Comparison of ENCODE assay signal across 9 cellular contexts in genomic region chr1:205313681-205314308, GRCh38. TPM values are rescaled to one million over a fixed set of nuclear protein-coding genes. Genes with fewer than 3 reads are reported as not detected.
DNase-seq lines count a peak whose midpoint lies in the region; ATAC-seq and TF ChIP-seq lines count a peak whose summit lies in the region.
"Had no signal": no experiment of that assay in that cellular context is flagged by ENCODE, and none has a peak within 500 bp of the region (broad histone marks: within the 10 kb centered on the region; RNA-seq: fewer than 3 reads in every experiment).

No MANE protein-coding gene starts in this region.

- TF ChIP-seq CTCF in heart left ventricle (IDR thresholded peaks at IDR 0.05) = no peak

- H3K36me3 ChIP-seq in heart left ventricle = peaks cover 0 to 31% (median 0%) of the 10 kb centered on the region in 9 donors

- no peaks in the 10 kb centered on the region for H3K9me3 Mint-ChIP-seq in activated naive CD8-positive, alpha-beta T cell treated with anti-CD3 and anti-CD28 coated beads, Interleukin-2, amount 50 U/mL, for 24 hours

- peak overlapping the region; percentile 93 for H3K27ac Mint-ChIP-seq in activated naive CD8-positive, alpha-beta T cell treated with anti-CD3 and anti-CD28 coated beads, Interleukin-2, amount 50 U/mL, for 24 hours

- H3K27me3 Mint-ChIP-seq in activated naive CD8-positive, alpha-beta T cell treated with anti-CD3 and anti-CD28 coated beads, Interleukin-2, amount 50 U/mL, for 24 hours = no peaks in the 10 kb centered on the region

- peaks cover 8 to 83% (median 37%) of the 10 kb centered on the region in 12 donors for H3K4me1 ChIP-seq in heart left ventricle

- no peak for TF ChIP-seq POLR2A in heart left ventricle (IDR thresholded peaks at IDR 0.05)

- H3K27ac ChIP-seq in heart left ventricle = peak overlapping the region in 11 of 12 donors; percentile 39 to 95 (median 72)

- H3K36me3 Mint-ChIP-seq in activated naive CD8-positive, alpha-beta T cell treated with anti-CD3 and anti-CD28 coated beads, Interleukin-2, amount 50 U/mL, for 24 hours (ENCODE audit: low read depth) = no peaks in the 10 kb centered on the region

- peak overlapping the region in 9 of 12 donors; percentile 8 to 42 (median 20) for H3K4me3 ChIP-seq in heart left ventricle

- DNase-seq in NCI-H345 (lab: John Stamatoyannopoulos, UW) (peak; percentile 22), NCI-H345 treated with DMSO at 0.1 percent for 48 hours (lab: John Stamatoyannopoulos, UW; ENCODE audit: unreplicated experiment) (no peak), NCI-H2107 (lab: John Stamatoyannopoulos, UW) (peak; percentile 55), heart left ventricle (peak; percentile 49 to 81 (median 70)), pons (ENCODE audit: low spot score) (peak; percentile 80), NK-92 (lab: John Stamatoyannopoulos, UW; ENCODE audit: unreplicated experiment) (no peak), A172 (ENCODE audit: low spot score) (no peak)
- DNase-seq in activated naive CD8-positive, alpha-beta T cell treated with anti-CD3 and anti-CD28 coated beads, Interleukin-2, amount 50 U/mL, for 24 hours = peak; percentile 63

- peak overlapping the region; percentile 82 for H3K4me3 Mint-ChIP-seq in activated naive CD8-positive, alpha-beta T cell treated with anti-CD3 and anti-CD28 coated beads, Interleukin-2, amount 50 U/mL, for 24 hours

- no peaks in the 10 kb centered on the region for H3K27me3 ChIP-seq in heart left ventricle

- 30 to 39% (median 33%) methylated on average over 17 to 18 of the region's 18 CpGs for WGBS in heart left ventricle, 4 donors

- intact Hi-C loops in heart left ventricle (cut with DNase I) = no loop called here

- peak; percentile 83 for ATAC-seq in activated naive CD8-positive, alpha-beta T cell treated with anti-CD3 and anti-CD28 coated beads, Interleukin-2, amount 50 U/mL, for 24 hours
- ATAC-seq in heart left ventricle = peak; percentile 62 to 77 (median 64)

- H3K4me1 Mint-ChIP-seq in activated naive CD8-positive, alpha-beta T cell treated with anti-CD3 and anti-CD28 coated beads, Interleukin-2, amount 50 U/mL, for 24 hours = peaks cover 92% of the 10 kb centered on the region

- no peaks in the 10 kb centered on the region for H3K9me3 ChIP-seq in heart left ventricle

RNA-seq across cellular contexts. Expression of gene NUAK2, which starts 7.8 kb away (rescaled TPM):
- 1 to 10 TPM in 3 of 9 donors, under 1 TPM in 6; 0.25 to 2.6 (median 0.82) TPM for total RNA-seq in heart left ventricle
- under 1 TPM; 0.46 to 0.50 TPM for polyA plus RNA-seq in heart left ventricle
- 16.3 and 18.4 TPM in 2 replicates for total RNA-seq in A172 (2014; rRNA removed; shearing (Covaris generic))

RNA-seq across cellular contexts. Expression of gene KLHDC8A, which starts 42.9 kb away (rescaled TPM):
- total RNA-seq in heart left ventricle = under 1 TPM in 2 of 9 donors, not detected in 7; 0.14 to 0.18 TPM
- polyA plus RNA-seq in heart left ventricle = under 1 TPM in 1 of 2 donors, not detected in 1; 0.30 TPM
- total RNA-seq in A172 (2014; rRNA removed; shearing (Covaris generic)) = not detected in 2 replicates
- polyA plus RNA-seq: BJ had no signal

Comparison
In these comparisons a context has a peak if more than half of its experiments do, and no peak if none do; other contexts are left out.
1. DNase-seq: peak in NCI-H345 (single experiment), NCI-H2107 (single experiment), activated naive CD8-positive, alpha-beta T cell treated with anti-CD3 and anti-CD28 coated beads, Interleukin-2, amount 50 U/mL, for 24 hours (single experiment), heart left ventricle (5 of 5) and pons (single experiment); none in NCI-H345 treated with DMSO at 0.1 percent for 48 hours (single experiment), NK-92 (single experiment) and A172 (single experiment).